In genomic region chr3:108008931-108009635, GRCh38 we compare ENCODE assay signal across 16 cellular contexts.
DNase-seq lines count a peak whose midpoint lies in the region; ATAC-seq and TF ChIP-seq lines count a peak whose summit lies in the region.
"Had no signal": no experiment of that assay in that cellular context is flagged by ENCODE, and none has a peak within 500 bp of the region (broad histone marks: within the 10 kb centered on the region; RNA-seq: fewer than 3 reads in every experiment).

No MANE protein-coding gene starts in this region.

- H3K4me3 ChIP-seq in BLaER1 treated with 17β-estradiol and CSF1 and Interleukin-3, amounts not matched to agents 10 nM and 100 nM = no peak overlapping the region
- no peak overlapping the region for H3K4me3 ChIP-seq in esophagus muscularis mucosa
- H3K4me3 ChIP-seq in dorsolateral prefrontal cortex = no peak overlapping the region
- no peak overlapping the region for H3K4me3 ChIP-seq in PC-3 (ENCODE audit: low read length)
- H3K4me3 ChIP-seq: pancreas had no signal

- H3K4me1 ChIP-seq in BLaER1 treated with 17β-estradiol and CSF1 and Interleukin-3, amounts not matched to agents 10 nM and 100 nM = peaks cover 32 to 49% (median 39%) of the 10 kb centered on the region in 10 experiments
- H3K4me1 ChIP-seq in esophagus muscularis mucosa (peaks cover 17 to 36% (median 34%) of the 10 kb centered on the region in 4 donors), PC-3 (ENCODE audit: insufficient read depth, low read length) (peaks cover 12% of the 10 kb centered on the region)

- TF ChIP-seq POLR2A in esophagus muscularis mucosa (IDR thresholded peaks at IDR 0.05; ENCODE audit: low read depth) = no peak

- no peaks in the 10 kb centered on the region for H3F3A ChIP-seq in PC-3 (ENCODE audit: low read length, unreplicated experiment)

- CTCF ChIA-PET in PC-3 (lab: Charles Lee) = no interaction called here

- TF ChIP-seq CTCF in esophagus muscularis mucosa (IDR thresholded peaks at IDR 0.05) = no peak
- no peak for TF ChIP-seq CTCF in dorsolateral prefrontal cortex (IDR thresholded peaks at IDR 0.05 in 54 of 56, conservative IDR thresholded peaks at IDR 0.05 in 2 of 56; ENCODE audit: low read depth in 1 of 56, partially characterized antibody in 56 of 56)
- no peak for TF ChIP-seq CTCF in PC-3 (conservative IDR thresholded peaks at IDR 0.05; ENCODE audit: low read depth, low read length)

- no TSS peak for BruUV-seq in PC-3 (replicated peaks; lab: Mats Ljungman, UMichigan)

- 0 out of 22 replicates have a peak, but pooled peaks cover 0 to 5% (median 0%) of the 10 kb centered on the region in 11 experiments for H4K20me1 ChIP-seq in BLaER1 treated with 17β-estradiol and CSF1 and Interleukin-3, amounts not matched to agents 10 nM and 100 nM
- H4K20me1 ChIP-seq in PC-3 (ENCODE audit: low read length) = no peaks in the 10 kb centered on the region

- H3K9me3 ChIP-seq in BLaER1 treated with 17β-estradiol and CSF1 and Interleukin-3, amounts not matched to agents 10 nM and 100 nM (replicated peaks in 1 of 11) = no peaks in the 10 kb centered on the region
- H3K9me3 ChIP-seq in esophagus muscularis mucosa = no peaks in the 10 kb centered on the region
- H3K9me3 ChIP-seq in PC-3 (ENCODE audit: low read length) = no peaks in the 10 kb centered on the region
- H3K9me3 ChIP-seq: pancreas had no signal

- no peak overlapping the region for H3K27ac ChIP-seq in BLaER1 treated with 17β-estradiol and CSF1 and Interleukin-3, amounts not matched to agents 10 nM and 100 nM
- H3K27ac ChIP-seq in esophagus muscularis mucosa (replicated peaks in 1 of 4) (no peak overlapping the region), dorsolateral prefrontal cortex (peak overlapping the region in 2 of 59 donors; percentile 25 to 72), PC-3 (ENCODE audit: low read length) (no peak overlapping the region)
- H3K27ac ChIP-seq: pancreas had no signal

- DNase-seq in T1000 (lab: John Stamatoyannopoulos, UW) (peak; percentile 63), islet precursor cell (peak; percentile 73), esophagus muscularis mucosa (ENCODE audit: extremely low spot score) (no peak), DMS79 treated with DMSO at 0.1 percent for 48 hours (lab: John Stamatoyannopoulos, UW) (no peak), dorsolateral prefrontal cortex (no peak), PC-3 (no peak)
- DNase-seq: activated CD4-positive, alpha-beta T cell treated with anti-CD3 and anti-CD28 coated beads, Interleukin-2, amount 50 U/mL, for 1 hour; activated naive CD4-positive, alpha-beta T cell treated with Interleukin-2 at 50 U/mL for 16 hours; cortex of kidney; left ventricle myocardium superior; NCI-H1417 treated with DMSO at 0.1 percent for 48 hours; pancreas; stimulated activated CD4-positive, alpha-beta T cell treated with anti-CD3 and anti-CD28 coated beads, Interleukin-2, amount 100 ng/mL, for 24 hours had no signal

- H3K9ac ChIP-seq in BLaER1 treated with 17β-estradiol and CSF1 and Interleukin-3, amounts not matched to agents 10 nM and 100 nM = no peak overlapping the region
- no peak overlapping the region for H3K9ac ChIP-seq in PC-3 (ENCODE audit: low read length)

- no peaks in the 10 kb centered on the region for H3K36me3 ChIP-seq in BLaER1 treated with 17β-estradiol and CSF1 and Interleukin-3, amounts not matched to agents 10 nM and 100 nM
- H3K36me3 ChIP-seq in esophagus muscularis mucosa = no peaks in the 10 kb centered on the region
- H3K36me3 ChIP-seq in PC-3 (ENCODE audit: low read depth, low read length) = no peaks in the 10 kb centered on the region
- H3K36me3 ChIP-seq: pancreas had no signal

- POLR2A ChIA-PET in PC-3 (lab: Charles Lee; ENCODE audit: unreplicated experiment) = no interaction called here

- intact Hi-C loops in esophagus muscularis mucosa (cut with DNase I) (no loop called here), dorsolateral prefrontal cortex (cut with DNase I) (no loop called here), PC-3 (cut with micrococcal nuclease) (no loop called here)

- no peak for TF ChIP-seq EP300 in esophagus muscularis mucosa (IDR thresholded peaks at IDR 0.05)

- H3K27me3 ChIP-seq in BLaER1 treated with 17β-estradiol and CSF1 and Interleukin-3, amounts not matched to agents 10 nM and 100 nM = peaks cover 0 to 6% (median 0%) of the 10 kb centered on the region in 11 experiments; a peak in 1 of 22 replicates
- no peaks in the 10 kb centered on the region for H3K27me3 ChIP-seq in esophagus muscularis mucosa
- H3K27me3 ChIP-seq in dorsolateral prefrontal cortex = no peaks in the 10 kb centered on the region
- H3K27me3 ChIP-seq in PC-3 (ENCODE audit: low read length) = no peaks in the 10 kb centered on the region
- H3K27me3 ChIP-seq: pancreas had no signal

- no peaks in the 10 kb centered on the region for H3K79me2 ChIP-seq in PC-3 (ENCODE audit: low read length)

- ATAC-seq in HG02588 (IDR thresholded peaks at IDR 0.05; ENCODE audit: unreplicated experiment) (peak; percentile 51), PC-3 (no peak)
- ATAC-seq: left ventricle myocardium superior; stimulated activated memory B cell treated with anti-CD40 and anti-IgM and Interleukin-4, amounts not matched to agents 10 μg/mL and 1 μg/mL and 100 μg/mL, for 72 hours had no signal

- H2AFZ ChIP-seq in PC-3 (ENCODE audit: low read length) = no peak overlapping the region

- peak overlapping the region; percentile 9 to 70 (median 36); a peak in 17 of 22 replicates for H3K4me2 ChIP-seq in BLaER1 treated with 17β-estradiol and CSF1 and Interleukin-3, amounts not matched to agents 10 nM and 100 nM
- H3K4me2 ChIP-seq in PC-3 (ENCODE audit: low read length) = no peak overlapping the region

- 72% methylated on average over 3 of the region's 3 CpGs for WGBS in esophagus muscularis mucosa

- no peaks in the 10 kb centered on the region for H3K9me2 ChIP-seq in PC-3 (replicated peaks; ENCODE audit: low read length)

Comparison
In these comparisons a context has a peak if more than half of its experiments do, and no peak if none do; other contexts are left out.
1. DNase-seq: peak in T1000 (single experiment) and islet precursor cell (single experiment); none in esophagus muscularis mucosa (single experiment), DMS79 treated with DMSO at 0.1 percent for 48 hours (single experiment), dorsolateral prefrontal cortex (0 of 10) and PC-3 (single experiment).